ENCODE assay signal across 13 cellular contexts in the genomic region with DNA sequence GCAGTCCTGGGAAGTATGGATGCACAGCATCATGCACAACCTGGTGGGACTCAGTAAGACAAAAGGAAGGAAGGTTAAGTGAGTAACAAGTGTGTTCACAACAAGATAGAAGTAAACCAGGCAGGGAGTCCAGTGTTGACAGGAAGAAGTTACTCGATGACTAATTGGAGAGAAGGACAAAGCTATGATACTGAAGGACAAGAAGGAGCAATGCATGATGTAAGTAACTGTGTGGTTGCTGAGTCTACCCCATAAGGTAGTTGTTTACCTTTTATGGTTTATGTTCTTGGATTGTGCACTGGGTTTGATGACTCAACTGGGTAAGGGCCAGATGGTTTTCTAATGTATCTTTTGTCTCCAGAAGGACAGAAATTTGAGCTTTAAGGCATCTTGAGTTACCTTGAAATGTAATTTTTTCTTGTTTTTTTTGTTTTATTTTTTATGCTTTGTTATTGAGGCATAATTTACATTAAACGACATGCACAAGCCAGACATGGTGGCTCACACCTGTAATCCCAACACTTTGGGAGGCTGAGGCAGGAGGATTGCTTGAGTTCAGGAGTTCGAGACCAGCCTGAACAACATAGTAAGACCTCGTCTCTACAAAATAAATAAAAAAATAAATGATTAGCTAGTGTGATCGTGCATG.
DNase-seq lines count a peak whose midpoint lies in the region; ATAC-seq and TF ChIP-seq lines count a peak whose summit lies in the region.
"Had no signal": no experiment of that assay in that cellular context is flagged by ENCODE, and none has a peak within 500 bp of the region (broad histone marks: within the 10 kb centered on the region; RNA-seq: fewer than 3 reads in every experiment).

No MANE protein-coding gene starts in this region.

- DNase-seq in activated naive CD8-positive, alpha-beta T cell treated with anti-CD3 and anti-CD28 coated beads, Interleukin-2, amount 50 U/mL, for 24 hours: no peak
- DNase-seq in activated naive CD8-positive, alpha-beta T cell treated with anti-CD3 and anti-CD28 coated beads for 36 hours: no peak
- DNase-seq in SJSA1 (ENCODE audit: low read depth in 1 of 2, low spot score in 2 of 2) (peak; percentile 54 to 85), fibroblast of lung (ENCODE audit: low read depth in 2 of 2) (peak; percentile 94 to 99), SIG-M5 (lab: John Stamatoyannopoulos, UW) (no peak), NCI-H128 (lab: John Stamatoyannopoulos, UW; ENCODE audit: unreplicated experiment) (no peak), GM23338 (ENCODE audit: low spot score) (no peak)
- DNase-seq: endodermal cell; left ventricle myocardium superior; NK-92 treated with Interleukin-12 subunit alpha and Interleukin-12 subunit beta, amount 100 ng/mL, for 24 hours; ovary had no signal

- H3K4me3 ChIP-seq in SJSA1 (no peak overlapping the region), fibroblast of lung (replicated peaks in 1 of 4; ENCODE audit: control extremely low read depth in 1 of 4, insufficient read depth in 1 of 4, low read depth in 3 of 4, low read length in 4 of 4) (no peak overlapping the region), GM23338 (no peak overlapping the region)
- H3K4me3 ChIP-seq: BLaER1 treated with 17β-estradiol and CSF1 and Interleukin-3, amounts not matched to agents 10 nM and 100 nM; ovary had no signal

- H3K27me3 ChIP-seq in SJSA1 (replicated peaks) (no peaks in the 10 kb centered on the region), fibroblast of lung (ENCODE audit: control insufficient read depth, insufficient read depth, low read length) (no peaks in the 10 kb centered on the region), GM23338 (ENCODE audit: insufficient read depth) (no peaks in the 10 kb centered on the region)
- H3K27me3 ChIP-seq: ovary had no signal

- H3F3A ChIP-seq in GM23338 (replicated peaks; ENCODE audit: low read depth): no peaks in the 10 kb centered on the region

- H4K20me1 ChIP-seq in fibroblast of lung (ENCODE audit: control insufficient read depth, extremely low read depth, insufficient read depth, low read length) (no peaks in the 10 kb centered on the region), GM23338 (replicated peaks; ENCODE audit: insufficient read depth) (no peaks in the 10 kb centered on the region)
- H4K20me1 ChIP-seq: BLaER1 treated with 17β-estradiol and CSF1 and Interleukin-3, amounts not matched to agents 10 nM and 100 nM had no signal

- H2AFZ ChIP-seq in fibroblast of lung (ENCODE audit: low read length) (no peak overlapping the region), GM23338 (no peak overlapping the region)

- H3K4me1 ChIP-seq in SJSA1 (replicated peaks): peaks cover 21% of the 10 kb centered on the region
- peaks cover 7% of the 10 kb centered on the region for H3K4me1 ChIP-seq in fibroblast of lung (ENCODE audit: control insufficient read depth, extremely low read depth, insufficient read depth, low read length)
- H3K4me1 ChIP-seq in GM23338 (ENCODE audit: insufficient read depth): no peaks in the 10 kb centered on the region

- no peaks in the 10 kb centered on the region for H3K9me3 Mint-ChIP-seq in activated naive CD8-positive, alpha-beta T cell treated with anti-CD3 and anti-CD28 coated beads, Interleukin-2, amount 50 U/mL, for 24 hours
- no peaks in the 10 kb centered on the region for H3K9me3 Mint-ChIP-seq in activated naive CD8-positive, alpha-beta T cell treated with anti-CD3 and anti-CD28 coated beads for 36 hours
- no peaks in the 10 kb centered on the region for H3K9me3 Mint-ChIP-seq in GM23338
- H3K9me3 Mint-ChIP-seq: endodermal cell had no signal

- no peaks in the 10 kb centered on the region for H3K36me3 Mint-ChIP-seq in activated naive CD8-positive, alpha-beta T cell treated with anti-CD3 and anti-CD28 coated beads, Interleukin-2, amount 50 U/mL, for 24 hours (ENCODE audit: low read depth)
- H3K36me3 Mint-ChIP-seq in activated naive CD8-positive, alpha-beta T cell treated with anti-CD3 and anti-CD28 coated beads for 36 hours: no peaks in the 10 kb centered on the region
- no peaks in the 10 kb centered on the region for H3K36me3 Mint-ChIP-seq in GM23338 (ENCODE audit: low read depth)

- TF ChIP-seq CTCF in fibroblast of lung (conservative IDR thresholded peaks at IDR 0.05 in 1 of 2, IDR thresholded peaks at IDR 0.05 in 1 of 2; ENCODE audit: low read depth in 1 of 2, low read length in 2 of 2) (no peak), GM23338 (conservative IDR thresholded peaks at IDR 0.05; ENCODE audit: low read depth in 2 of 2) (no peak)

- H3K27me3 Mint-ChIP-seq in activated naive CD8-positive, alpha-beta T cell treated with anti-CD3 and anti-CD28 coated beads, Interleukin-2, amount 50 U/mL, for 24 hours: no peaks in the 10 kb centered on the region
- peaks cover 3% of the 10 kb centered on the region for H3K27me3 Mint-ChIP-seq in activated naive CD8-positive, alpha-beta T cell treated with anti-CD3 and anti-CD28 coated beads for 36 hours
- H3K27me3 Mint-ChIP-seq in GM23338 (ENCODE audit: insufficient read depth, low read depth, poor library complexity): peaks cover 1% of the 10 kb centered on the region

- ATAC-seq in activated naive CD8-positive, alpha-beta T cell treated with anti-CD3 and anti-CD28 coated beads, Interleukin-2, amount 50 U/mL, for 24 hours: peak; percentile 86
- ATAC-seq in GM23338 (no peak), HG02610 (IDR thresholded peaks at IDR 0.05; ENCODE audit: unreplicated experiment) (no peak)
- ATAC-seq: left ventricle myocardium superior had no signal

- no peaks in the 10 kb centered on the region for H3K79me2 ChIP-seq in fibroblast of lung (ENCODE audit: control insufficient read depth, insufficient read depth, low read length)
- H3K79me2 ChIP-seq in GM23338 (replicated peaks; ENCODE audit: insufficient read depth): no peaks in the 10 kb centered on the region

- H3K36me3 ChIP-seq in SJSA1 (no peaks in the 10 kb centered on the region), fibroblast of lung (ENCODE audit: control insufficient read depth, insufficient read depth, low read length) (no peaks in the 10 kb centered on the region), GM23338 (ENCODE audit: insufficient read depth) (no peaks in the 10 kb centered on the region)
- H3K36me3 ChIP-seq: BLaER1 treated with 17β-estradiol and CSF1 and Interleukin-3, amounts not matched to agents 10 nM and 100 nM; ovary had no signal

- peak overlapping the region; percentile 30 for H3K27ac ChIP-seq in SJSA1
- peak overlapping the region; percentile 2 for H3K27ac ChIP-seq in fibroblast of lung (ENCODE audit: insufficient read depth, low read length)
- H3K27ac ChIP-seq in GM23338 (ENCODE audit: low read depth): no peak overlapping the region
- H3K27ac ChIP-seq: BLaER1 treated with 17β-estradiol and CSF1 and Interleukin-3, amounts not matched to agents 10 nM and 100 nM; ovary had no signal

- peaks cover 5% of the 10 kb centered on the region for H3K4me1 Mint-ChIP-seq in activated naive CD8-positive, alpha-beta T cell treated with anti-CD3 and anti-CD28 coated beads, Interleukin-2, amount 50 U/mL, for 24 hours
- no peaks in the 10 kb centered on the region for H3K4me1 Mint-ChIP-seq in activated naive CD8-positive, alpha-beta T cell treated with anti-CD3 and anti-CD28 coated beads for 36 hours
- H3K4me1 Mint-ChIP-seq in GM23338: no peaks in the 10 kb centered on the region
- H3K4me1 Mint-ChIP-seq: endodermal cell had no signal

- H3K9ac ChIP-seq in fibroblast of lung (ENCODE audit: insufficient read depth, low read length): no peak overlapping the region
- H3K9ac ChIP-seq: BLaER1 treated with 17β-estradiol and CSF1 and Interleukin-3, amounts not matched to agents 10 nM and 100 nM had no signal

- H3K27ac Mint-ChIP-seq in activated naive CD8-positive, alpha-beta T cell treated with anti-CD3 and anti-CD28 coated beads, Interleukin-2, amount 50 U/mL, for 24 hours: no peak overlapping the region
- H3K27ac Mint-ChIP-seq in activated naive CD8-positive, alpha-beta T cell treated with anti-CD3 and anti-CD28 coated beads for 36 hours: no peak overlapping the region
- H3K27ac Mint-ChIP-seq in GM23338: no peak overlapping the region
- H3K27ac Mint-ChIP-seq: endodermal cell had no signal

- no peak overlapping the region for H3K4me3 Mint-ChIP-seq in activated naive CD8-positive, alpha-beta T cell treated with anti-CD3 and anti-CD28 coated beads, Interleukin-2, amount 50 U/mL, for 24 hours
- no peak overlapping the region for H3K4me3 Mint-ChIP-seq in activated naive CD8-positive, alpha-beta T cell treated with anti-CD3 and anti-CD28 coated beads for 36 hours
- H3K4me3 Mint-ChIP-seq in GM23338: no peak overlapping the region
- H3K4me3 Mint-ChIP-seq: endodermal cell had no signal

- H3K4me2 ChIP-seq in fibroblast of lung (ENCODE audit: extremely low read depth, insufficient read depth, low read length) (no peak overlapping the region), GM23338 (no peak overlapping the region)
- H3K4me2 ChIP-seq: BLaER1 treated with 17β-estradiol and CSF1 and Interleukin-3, amounts not matched to agents 10 nM and 100 nM had no signal

- H3K9me3 ChIP-seq in SJSA1 (replicated peaks) (no peaks in the 10 kb centered on the region), fibroblast of lung (ENCODE audit: control insufficient read depth, insufficient read depth, low read depth, low read length) (no peaks in the 10 kb centered on the region)
- H3K9me3 ChIP-seq: BLaER1 treated with 17β-estradiol and CSF1 and Interleukin-3, amounts not matched to agents 10 nM and 100 nM; ovary had no signal

- H3K9me2 ChIP-seq in GM23338 (ENCODE audit: insufficient read depth): no peaks in the 10 kb centered on the region

TF ChIP-seq in GM23338, 12 proteins besides CTCF, POLR2A, EP300 and RAD21 (continues in another document):
- TF ChIP-seq STAT1 (IDR thresholded peaks at IDR 0.05; ENCODE audit: unreplicated experiment) (no peak), EZH2 (IDR thresholded peaks at IDR 0.05; ENCODE audit: low read depth, unreplicated experiment) (no peak)
- TF ChIP-seq, protein P1, sequence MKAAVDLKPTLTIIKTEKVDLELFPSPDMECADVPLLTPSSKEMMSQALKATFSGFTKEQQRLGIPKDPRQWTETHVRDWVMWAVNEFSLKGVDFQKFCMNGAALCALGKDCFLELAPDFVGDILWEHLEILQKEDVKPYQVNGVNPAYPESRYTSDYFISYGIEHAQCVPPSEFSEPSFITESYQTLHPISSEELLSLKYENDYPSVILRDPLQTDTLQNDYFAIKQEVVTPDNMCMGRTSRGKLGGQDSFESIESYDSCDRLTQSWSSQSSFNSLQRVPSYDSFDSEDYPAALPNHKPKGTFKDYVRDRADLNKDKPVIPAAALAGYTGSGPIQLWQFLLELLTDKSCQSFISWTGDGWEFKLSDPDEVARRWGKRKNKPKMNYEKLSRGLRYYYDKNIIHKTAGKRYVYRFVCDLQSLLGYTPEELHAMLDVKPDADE (IDR thresholded peaks at IDR 0.05): no peak

Comparison
In these comparisons a context has a peak if more than half of its experiments do, and no peak if none do; other contexts are left out.
1. DNase-seq: peak in SJSA1 (2 of 2) and fibroblast of lung (2 of 2); none in activated naive CD8-positive, alpha-beta T cell treated with anti-CD3 and anti-CD28 coated beads, Interleukin-2, amount 50 U/mL, for 24 hours (single experiment), activated naive CD8-positive, alpha-beta T cell treated with anti-CD3 and anti-CD28 coated beads for 36 hours (single experiment), SIG-M5 (single experiment), NCI-H128 (single experiment) and GM23338 (single experiment).